In the genomic region with DNA sequence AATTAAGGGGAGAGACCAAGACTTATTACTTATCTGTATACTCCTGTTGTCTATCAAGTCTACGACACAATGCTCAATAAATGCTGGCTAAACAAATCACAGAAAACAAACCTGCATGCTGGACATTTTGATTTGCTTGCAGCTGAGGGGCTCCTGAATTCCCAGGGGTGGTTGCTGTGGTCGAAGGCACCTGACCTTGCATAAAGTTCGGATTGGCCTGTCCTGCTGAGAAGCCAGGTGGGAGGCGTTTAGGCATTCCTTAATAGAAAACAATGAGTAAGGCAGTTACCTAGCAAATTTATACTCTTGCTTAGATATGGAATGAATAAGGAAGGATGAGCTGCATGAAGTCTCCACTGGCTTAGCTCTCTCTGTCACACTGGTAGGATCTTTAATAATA, we compare ENCODE assay signal across 1 cellular context.
TF ChIP-seq lines count a peak whose summit lies in the region.

No MANE protein-coding gene starts in this region.

TF ChIP-seq in GM12878, 131 proteins besides CTCF, POLR2A, EP300 and RAD21 (continued from another document):
- TF ChIP-seq ZNF687 (IDR thresholded peaks at IDR 0.05) (no peak), BCL11A (IDR thresholded peaks at IDR 0.05; ENCODE audit: low read depth, low read length) (no peak), ZBED1 (IDR thresholded peaks at IDR 0.05; ENCODE audit: borderline replicate concordance) (no peak), ZNF217 (IDR thresholded peaks at IDR 0.05) (no peak)
- TF ChIP-seq, protein P1, sequence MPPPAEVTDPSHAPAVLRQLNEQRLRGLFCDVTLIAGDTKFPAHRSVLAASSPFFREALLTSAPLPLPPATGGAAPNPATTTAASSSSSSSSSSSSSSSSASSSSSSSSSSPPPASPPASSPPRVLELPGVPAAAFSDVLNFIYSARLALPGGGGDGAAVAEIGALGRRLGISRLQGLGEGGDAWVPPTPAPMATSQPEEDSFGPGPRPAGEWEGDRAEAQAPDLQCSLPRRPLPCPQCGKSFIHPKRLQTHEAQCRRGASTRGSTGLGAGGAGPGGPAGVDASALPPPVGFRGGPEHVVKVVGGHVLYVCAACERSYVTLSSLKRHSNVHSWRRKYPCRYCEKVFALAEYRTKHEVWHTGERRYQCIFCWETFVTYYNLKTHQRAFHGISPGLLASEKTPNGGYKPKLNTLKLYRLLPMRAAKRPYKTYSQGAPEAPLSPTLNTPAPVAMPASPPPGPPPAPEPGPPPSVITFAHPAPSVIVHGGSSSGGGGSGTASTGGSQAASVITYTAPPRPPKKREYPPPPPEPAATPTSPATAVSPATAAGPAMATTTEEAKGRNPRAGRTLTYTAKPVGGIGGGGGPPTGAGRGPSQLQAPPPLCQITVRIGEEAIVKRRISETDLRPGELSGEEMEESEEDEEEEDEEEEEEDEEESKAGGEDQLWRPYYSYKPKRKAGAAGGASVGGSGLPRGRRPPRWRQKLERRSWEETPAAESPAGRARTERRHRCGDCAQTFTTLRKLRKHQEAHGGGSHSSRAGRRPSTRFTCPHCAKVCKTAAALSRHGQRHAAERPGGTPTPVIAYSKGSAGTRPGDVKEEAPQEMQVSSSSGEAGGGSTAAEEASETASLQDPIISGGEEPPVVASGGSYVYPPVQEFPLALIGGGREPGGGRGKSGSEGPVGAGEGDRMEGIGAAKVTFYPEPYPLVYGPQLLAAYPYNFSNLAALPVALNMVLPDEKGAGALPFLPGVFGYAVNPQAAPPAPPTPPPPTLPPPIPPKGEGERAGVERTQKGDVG (CRISPR knock-in tag; IDR thresholded peaks at IDR 0.05): no peak
